29 cellular contexts compared by ENCODE assay signal in genomic region chr12:1493781-1494180, GRCh38.
"Had no signal": no experiment of that assay in that cellular context is flagged by ENCODE, and none has a peak within 500 bp of the region (broad histone marks: within the 10 kb centered on the region; RNA-seq: fewer than 3 reads in every experiment).

No MANE protein-coding gene starts in this region.

- H3K27ac Mint-ChIP-seq: dendritic cell treated with granulocyte-macrophage colony-stimulating factor and Interleukin-4, amounts not matched to agents 40 ng/mL and 50 ng/mL, for 4 days; mesothelial cell of epicardium; stimulated activated effector memory CD8-positive, alpha-beta T cell treated with anti-CD3 and anti-CD28 coated beads, Interleukin-12 subunit alpha, Interleukin-12 subunit beta, amount 100 ng/mL, for 72 hours; type B pancreatic cell had no signal

- ATAC-seq: heart right ventricle; left cardiac atrium; left lung; mucosa of descending colon; psoas muscle; right cardiac atrium; stimulated activated effector memory CD8-positive, alpha-beta T cell treated with anti-CD3 and anti-CD28 coated beads, Interleukin-12 subunit alpha, Interleukin-12 subunit beta, amount 100 ng/mL, for 72 hours had no signal

- H3K27me3 Mint-ChIP-seq: naive B cell, type B pancreatic cell had no signal

- H3K27me3 ChIP-seq: colonic mucosa, esophagus squamous epithelium, heart right ventricle, left lung, ovary, sigmoid colon, testis, tibial artery had no signal

- H3K36me3 ChIP-seq: colonic mucosa, ovary had no signal

- DNase-seq: colonic mucosa; effector CD8-positive, alpha-beta T cell; erythroblast; esophagus squamous epithelium; foreskin melanocyte; glutamatergic neuron; heart right ventricle; hippocampal formation; left cardiac atrium; left lung; mesenchymal stem cell; mucosa of descending colon; naive B cell; ovary; posterior cingulate gyrus; psoas muscle; right cardiac atrium; sigmoid colon; stimulated activated CD4-positive, alpha-beta T cell treated with anti-CD3 and anti-CD28 coated beads, Interleukin-2, amount 100 ng/mL, for 24 hours; stimulated activated CD4-positive, alpha-beta T cell treated with anti-CD3 and anti-CD28 coated beads, Interleukin-4, amount 100 ng/mL, for 24 hours; stimulated activated naive CD4-positive, alpha-beta T cell treated with Interleukin-2 at 50 U/mL for 16 hours; substantia nigra; testis; tibial artery had no signal

- H3K9me3 Mint-ChIP-seq: dendritic cell treated with granulocyte-macrophage colony-stimulating factor and Interleukin-4, amounts not matched to agents 40 ng/mL and 50 ng/mL, for 4 days; mesothelial cell of epicardium; stimulated activated effector memory CD8-positive, alpha-beta T cell treated with anti-CD3 and anti-CD28 coated beads, Interleukin-12 subunit alpha, Interleukin-12 subunit beta, amount 100 ng/mL, for 72 hours; type B pancreatic cell had no signal

- H3K4me3 Mint-ChIP-seq: dendritic cell treated with granulocyte-macrophage colony-stimulating factor and Interleukin-4, amounts not matched to agents 40 ng/mL and 50 ng/mL, for 4 days; mesothelial cell of epicardium; naive B cell; neural crest cell; stimulated activated effector memory CD8-positive, alpha-beta T cell treated with anti-CD3 and anti-CD28 coated beads, Interleukin-12 subunit alpha, Interleukin-12 subunit beta, amount 100 ng/mL, for 72 hours; type B pancreatic cell had no signal

- H3K4me3 ChIP-seq: colonic mucosa, esophagus squamous epithelium, heart right ventricle, left lung, mucosa of descending colon, ovary, psoas muscle, sigmoid colon, testis, tibial artery had no signal

- H3K4me1 ChIP-seq: testis had no signal

- H3K36me3 Mint-ChIP-seq: stimulated activated effector memory CD8-positive, alpha-beta T cell treated with anti-CD3 and anti-CD28 coated beads, Interleukin-12 subunit alpha, Interleukin-12 subunit beta, amount 100 ng/mL, for 72 hours had no signal

- H3K9me3 ChIP-seq: colonic mucosa, esophagus squamous epithelium, heart right ventricle, left lung, mucosa of descending colon, ovary, psoas muscle, sigmoid colon, testis, tibial artery had no signal

- H3K27ac ChIP-seq: colonic mucosa, esophagus squamous epithelium, heart right ventricle, left lung, ovary, psoas muscle, sigmoid colon, testis, tibial artery had no signal
